ENCODE assay signal across 8 cellular contexts in the genomic region with DNA sequence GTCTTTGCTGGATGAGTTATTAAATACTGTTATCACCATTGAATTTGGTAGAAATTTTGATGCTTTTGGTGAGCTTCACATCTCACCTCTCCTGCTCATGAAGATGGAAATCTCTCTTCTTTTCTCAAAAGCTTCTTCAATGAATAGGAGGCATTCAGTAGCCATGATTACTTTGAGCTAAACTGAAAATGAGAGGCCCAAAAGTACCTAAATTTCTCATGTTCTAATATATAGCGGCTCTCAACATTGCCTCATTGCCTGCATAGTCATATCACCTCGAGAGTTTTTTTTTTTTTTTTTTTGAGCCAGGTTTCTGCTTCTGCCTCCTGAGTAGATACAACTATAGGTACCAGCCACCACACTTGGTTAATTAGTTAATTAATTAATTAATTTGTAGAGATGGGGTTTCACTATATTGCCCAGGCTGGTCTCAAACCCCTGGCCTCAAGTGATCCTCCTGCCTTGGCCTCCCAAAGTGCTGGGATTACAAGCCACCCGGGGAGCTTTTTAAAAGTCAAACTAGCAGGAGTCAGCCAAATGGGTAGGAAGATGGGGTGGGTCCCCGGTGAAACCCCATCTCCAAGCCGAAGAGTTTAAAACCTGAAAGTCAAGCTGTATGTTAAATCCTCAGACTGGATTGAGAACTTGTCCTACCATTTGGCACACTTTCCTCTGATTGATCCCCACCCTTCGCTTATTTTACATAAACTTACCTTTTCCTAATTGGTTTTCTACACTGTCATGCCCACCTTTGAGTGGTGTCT.
A peak's percentile ranks its signal among the peaks of the same experiment; 100 is the strongest.
DNase-seq lines count a peak whose midpoint lies in the region; ATAC-seq lines count a peak whose summit lies in the region.
"Had no signal": no experiment of that assay in that cellular context is flagged by ENCODE, and none has a peak within 500 bp of the region (broad histone marks: within the 10 kb centered on the region; RNA-seq: fewer than 3 reads in every experiment).

No MANE protein-coding gene starts in this region.

- H3K4me3 Mint-ChIP-seq in natural killer cell treated with Interleukin-12 subunit alpha and Interleukin-12 subunit beta and Interleukin-15 and Interleukin-18, amount 100 ng/mL, for 72 hours: peak overlapping the region; percentile 74

- H3K36me3 Mint-ChIP-seq in natural killer cell treated with Interleukin-12 subunit alpha and Interleukin-12 subunit beta and Interleukin-15 and Interleukin-18, amount 100 ng/mL, for 72 hours: peaks cover 32% of the 10 kb centered on the region

- DNase-seq in natural killer cell treated with Interleukin-12 subunit alpha and Interleukin-12 subunit beta and Interleukin-15 and Interleukin-18, amount 100 ng/mL, for 72 hours (ENCODE audit: low spot score): no peak
- DNase-seq in NCI-H345 treated with DMSO at 0.1 percent for 48 hours (lab: John Stamatoyannopoulos, UW; ENCODE audit: unreplicated experiment) (no peak), anterior cingulate cortex (lab: John Stamatoyannopoulos, UW) (no peak), NCI-H146 (lab: John Stamatoyannopoulos, UW) (no peak)

- H3K4me1 Mint-ChIP-seq in natural killer cell treated with Interleukin-12 subunit alpha and Interleukin-12 subunit beta and Interleukin-15 and Interleukin-18, amount 100 ng/mL, for 72 hours (ENCODE audit: low read depth in 2 of 2): peaks cover 50 to 52% of the 10 kb centered on the region in 2 donors

- no peaks in the 10 kb centered on the region for H3K27me3 Mint-ChIP-seq in natural killer cell treated with Interleukin-12 subunit alpha and Interleukin-12 subunit beta and Interleukin-15 and Interleukin-18, amount 100 ng/mL, for 72 hours

- ATAC-seq in GM18873 (IDR thresholded peaks at IDR 0.05; ENCODE audit: low FRiP score, unreplicated experiment): peak; percentile 65
- ATAC-seq in GM21723 (IDR thresholded peaks at IDR 0.05; ENCODE audit: unreplicated experiment): peak; percentile 70
- peak; percentile 74 for ATAC-seq in HG03432 (IDR thresholded peaks at IDR 0.05; ENCODE audit: unreplicated experiment)
- ATAC-seq in natural killer cell treated with Interleukin-12 subunit alpha and Interleukin-12 subunit beta and Interleukin-15 and Interleukin-18, amount 100 ng/mL, for 72 hours: peak; percentile 64 to 65
- ATAC-seq: left lobe of liver had no signal

- peak overlapping the region; percentile 70 to 81 for H3K27ac Mint-ChIP-seq in natural killer cell treated with Interleukin-12 subunit alpha and Interleukin-12 subunit beta and Interleukin-15 and Interleukin-18, amount 100 ng/mL, for 72 hours

- H3K9me3 Mint-ChIP-seq in natural killer cell treated with Interleukin-12 subunit alpha and Interleukin-12 subunit beta and Interleukin-15 and Interleukin-18, amount 100 ng/mL, for 72 hours: no peaks in the 10 kb centered on the region
